In the genomic region with DNA sequence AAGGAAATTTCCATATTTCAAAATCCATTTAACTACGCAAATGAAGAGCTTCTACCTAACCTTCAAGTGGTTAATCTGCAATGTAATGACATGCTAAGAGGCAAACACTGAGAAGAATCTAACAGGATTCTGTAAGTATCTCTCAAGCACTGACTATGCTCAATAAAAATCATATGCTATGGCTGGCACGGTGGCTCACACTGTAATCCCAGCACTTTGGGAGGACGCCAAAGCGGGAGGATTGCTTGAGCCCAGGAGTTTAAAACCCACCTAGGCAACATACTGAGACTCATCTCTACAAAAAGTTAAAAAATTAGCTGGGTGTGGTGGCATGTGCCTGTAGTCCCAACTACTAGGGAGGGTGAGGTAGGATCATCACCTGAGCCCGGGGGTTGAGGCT, we compare ENCODE assay signal across 12 cellular contexts. TPM values are rescaled to one million over a fixed set of nuclear protein-coding genes. Genes with fewer than 3 reads are reported as not detected.
DNase-seq lines count a peak whose midpoint lies in the region; ATAC-seq lines count a peak whose summit lies in the region.
"Had no signal": no experiment of that assay in that cellular context is flagged by ENCODE, and none has a peak within 500 bp of the region (broad histone marks: within the 10 kb centered on the region; RNA-seq: fewer than 3 reads in every experiment).

No MANE protein-coding gene starts in this region.

- H3K36me3 Mint-ChIP-seq in CD8-positive, alpha-beta memory T cell = peaks cover 0 to 31% (median 2%) of the 10 kb centered on the region in 3 donors
- H3K36me3 Mint-ChIP-seq in activated naive CD8-positive, alpha-beta T cell = peaks cover 5% of the 10 kb centered on the region
- no peaks in the 10 kb centered on the region for H3K36me3 Mint-ChIP-seq in natural killer cell treated with Interleukin-12 subunit alpha and Interleukin-12 subunit beta and Interleukin-15 and Interleukin-18, amount 100 ng/mL, for 72 hours

- H3K9me2 ChIP-seq in GM23248 (ENCODE audit: insufficient read depth) = no peaks in the 10 kb centered on the region

- H3K9me3 Mint-ChIP-seq in CD8-positive, alpha-beta memory T cell = no peaks in the 10 kb centered on the region
- H3K9me3 Mint-ChIP-seq in activated naive CD8-positive, alpha-beta T cell (ENCODE audit: low read depth) = no peaks in the 10 kb centered on the region
- H3K9me3 Mint-ChIP-seq in natural killer cell treated with Interleukin-12 subunit alpha and Interleukin-12 subunit beta and Interleukin-15 and Interleukin-18, amount 100 ng/mL, for 72 hours = no peaks in the 10 kb centered on the region

- no peak overlapping the region for H3K4me2 ChIP-seq in GM23248 (ENCODE audit: unreplicated experiment)
- H3K4me2 ChIP-seq: PC-9 had no signal

- no peaks in the 10 kb centered on the region for H3K36me3 ChIP-seq in CD8-positive, alpha-beta memory T cell (ENCODE audit: insufficient read depth, low read length)
- no peaks in the 10 kb centered on the region for H3K36me3 ChIP-seq in GM23248 (ENCODE audit: low read depth)
- H3K36me3 ChIP-seq: WERI-Rb-1 had no signal

- no peak overlapping the region for H3K4me3 ChIP-seq in CD8-positive, alpha-beta memory T cell (ENCODE audit: low read length)
- no peak overlapping the region for H3K4me3 ChIP-seq in GM23248
- H3K4me3 ChIP-seq: PC-9 had no signal

- H3F3A ChIP-seq in GM23248 (ENCODE audit: insufficient read depth) = peaks cover 45% of the 10 kb centered on the region

- no peak for ATAC-seq in natural killer cell treated with Interleukin-12 subunit alpha and Interleukin-12 subunit beta and Interleukin-15 and Interleukin-18, amount 100 ng/mL, for 72 hours
- no peak for ATAC-seq in GM18861 (IDR thresholded peaks at IDR 0.05; ENCODE audit: unreplicated experiment)
- ATAC-seq in HG03342 (IDR thresholded peaks at IDR 0.05; ENCODE audit: unreplicated experiment) = no peak

- no peak overlapping the region for H2AFZ ChIP-seq in GM23248
- H2AFZ ChIP-seq: PC-9 had no signal

- peaks cover 99% of the 10 kb centered on the region for H3K79me2 ChIP-seq in GM23248 (ENCODE audit: insufficient read depth)

- H3K4me1 Mint-ChIP-seq in CD8-positive, alpha-beta memory T cell = peaks cover 80 to 99% (median 98%) of the 10 kb centered on the region in 3 donors
- peaks cover 81% of the 10 kb centered on the region for H3K4me1 Mint-ChIP-seq in activated naive CD8-positive, alpha-beta T cell (ENCODE audit: low read depth)
- peaks cover 55 to 75% of the 10 kb centered on the region in 2 donors for H3K4me1 Mint-ChIP-seq in natural killer cell treated with Interleukin-12 subunit alpha and Interleukin-12 subunit beta and Interleukin-15 and Interleukin-18, amount 100 ng/mL, for 72 hours (ENCODE audit: low read depth in 2 of 2)

- DNase-seq in CD8-positive, alpha-beta memory T cell = no peak
- DNase-seq in GM23248 = peak; percentile 16
- DNase-seq in natural killer cell treated with Interleukin-12 subunit alpha and Interleukin-12 subunit beta and Interleukin-15 and Interleukin-18, amount 100 ng/mL, for 72 hours (ENCODE audit: low spot score) = no peak
- DNase-seq in NCI-H2196 (lab: John Stamatoyannopoulos, UW; ENCODE audit: unreplicated experiment) = no peak
- DNase-seq: DMS53; effector memory CD4-positive, alpha-beta T cell; stimulated activated CD4-positive, alpha-beta T cell treated with anti-CD3 and anti-CD28 coated beads, Interleukin-12 subunit alpha, Interleukin-12 subunit beta, amount 100 ng/mL, for 4 hours; WERI-Rb-1 had no signal

- 69 to 70% methylated on average over 5 of the region's 5 CpGs for WGBS in GM23248 (ENCODE audit: low coverage in 1 of 2, low lambda C conversion rate in 2 of 2, missing lambda C conversion rate in 2 of 2), 2 experiments

- H3K27ac Mint-ChIP-seq in CD8-positive, alpha-beta memory T cell = peak overlapping the region; percentile 19 to 85 (median 76)
- H3K27ac Mint-ChIP-seq in activated naive CD8-positive, alpha-beta T cell = peak overlapping the region; percentile 76
- H3K27ac Mint-ChIP-seq in natural killer cell treated with Interleukin-12 subunit alpha and Interleukin-12 subunit beta and Interleukin-15 and Interleukin-18, amount 100 ng/mL, for 72 hours = peak overlapping the region; percentile 58 to 87

- H3K9me3 ChIP-seq in CD8-positive, alpha-beta memory T cell (ENCODE audit: low read length) = no peaks in the 10 kb centered on the region
- H3K9me3 ChIP-seq in GM23248 (ENCODE audit: low read depth) = no peaks in the 10 kb centered on the region

- no peak overlapping the region for H3K27ac ChIP-seq in CD8-positive, alpha-beta memory T cell (ENCODE audit: low read depth, low read length)
- H3K27ac ChIP-seq in GM23248 = no peak overlapping the region
- H3K27ac ChIP-seq: PC-9, WERI-Rb-1 had no signal

- no peaks in the 10 kb centered on the region for H3K27me3 Mint-ChIP-seq in CD8-positive, alpha-beta memory T cell
- no peaks in the 10 kb centered on the region for H3K27me3 Mint-ChIP-seq in activated naive CD8-positive, alpha-beta T cell
- H3K27me3 Mint-ChIP-seq in natural killer cell treated with Interleukin-12 subunit alpha and Interleukin-12 subunit beta and Interleukin-15 and Interleukin-18, amount 100 ng/mL, for 72 hours = no peaks in the 10 kb centered on the region

- in situ Hi-C loops in GM23248 (cut with MboI) = no loop called here

- CTCF ChIA-PET in CD8-positive, alpha-beta memory T cell (lab: Charles Lee) = no interaction called here

- POLR2A ChIA-PET in CD8-positive, alpha-beta memory T cell (lab: Charles Lee) = interaction anchor here (0.6 kb wide), 1 partner anchor 35 kb away, joined by 4 read pairs; no protein-coding TSS in a partner anchor

- H3K4me3 Mint-ChIP-seq in CD8-positive, alpha-beta memory T cell = peak overlapping the region in 6 of 7 donors; percentile 32 to 73 (median 52)
- peak overlapping the region; percentile 58 for H3K4me3 Mint-ChIP-seq in activated naive CD8-positive, alpha-beta T cell
- peak overlapping the region; percentile 51 for H3K4me3 Mint-ChIP-seq in natural killer cell treated with Interleukin-12 subunit alpha and Interleukin-12 subunit beta and Interleukin-15 and Interleukin-18, amount 100 ng/mL, for 72 hours

- no peaks in the 10 kb centered on the region for H3K27me3 ChIP-seq in CD8-positive, alpha-beta memory T cell (ENCODE audit: insufficient read depth, low read length, poor library complexity, severe bottlenecking)
- H3K27me3 ChIP-seq in GM23248 (replicated peaks; ENCODE audit: insufficient read depth) = no peaks in the 10 kb centered on the region

- H3K9ac ChIP-seq in GM23248 = no peak overlapping the region

- peaks cover 19% of the 10 kb centered on the region; the same call in 1 of the 2 replicates for H4K20me1 ChIP-seq in GM23248 (ENCODE audit: insufficient read depth)

- peaks cover 66% of the 10 kb centered on the region for H3K4me1 ChIP-seq in CD8-positive, alpha-beta memory T cell (ENCODE audit: insufficient read depth, low read length)
- H3K4me1 ChIP-seq in GM23248 (ENCODE audit: insufficient read depth) = peaks cover 52% of the 10 kb centered on the region

RNA-seq across cellular contexts. Expression of gene GNA13, which starts 32.7 kb away (rescaled TPM):
- total RNA-seq in CD8-positive, alpha-beta memory T cell = 10 to 100 TPM; 59.0 to 60.1 TPM
- 48.2 TPM for polyA plus RNA-seq in CD8-positive, alpha-beta memory T cell
- 40.6 and 41.8 TPM in 2 replicates for total RNA-seq in GM23248 (2014; rRNA removed; shearing (Covaris generic))
- 17.2 and 18.5 TPM in 2 replicates for polyA plus RNA-seq in GM23248 (2016; fragmentation: Nextera tagmentation; extraction: Ambion mirVana)
- 10 to 100 TPM; 59.3 to 65.3 TPM for total RNA-seq in natural killer cell treated with Interleukin-12 subunit alpha and Interleukin-12 subunit beta and Interleukin-15 and Interleukin-18, amount 100 ng/mL, for 72 hours
